ENCODE assay signal across 20 cellular contexts in genomic region chr7:158141221-158141582, GRCh38.
DNase-seq lines count a peak whose midpoint lies in the region; ATAC-seq, FAIRE-seq and TF ChIP-seq lines count a peak whose summit lies in the region.
"Had no signal": no experiment of that assay in that cellular context is flagged by ENCODE, and none has a peak within 500 bp of the region (broad histone marks: within the 10 kb centered on the region; RNA-seq: fewer than 3 reads in every experiment).

No MANE protein-coding gene starts in this region.

- H3K9me3 ChIP-seq in K562 (replicated peaks; ENCODE audit: control insufficient read depth, insufficient read depth, low read depth, low read length) (no peaks in the 10 kb centered on the region), kidney (ENCODE audit: control insufficient read depth in 1 of 2, low read length in 2 of 2) (no peaks in the 10 kb centered on the region)

- FAIRE-seq in K562 (lab: Jason Lieb, UNC) (no peak), kidney (lab: Jason Lieb, UNC) (no peak)
- FAIRE-seq: A549, D721Med, G401.6, GM12891 had no signal

- no peak for TF ChIP-seq POLR2A in K562 (conservative IDR thresholded peaks at IDR 0.05)

- POLR2A ChIA-PET in K562 (lab: Yijun Ruan, JAX): no interaction called here

- TF ChIP-seq EP300 in K562 (IDR thresholded peaks at IDR 0.05; ENCODE audit: low read length): no peak

- H3K4me1 ChIP-seq in K562 (replicated peaks in 1 of 2; ENCODE audit: control insufficient read depth in 2 of 2, insufficient read depth in 2 of 2, low read length in 2 of 2) (no peaks in the 10 kb centered on the region), kidney (ENCODE audit: control insufficient read depth in 1 of 2, insufficient read depth in 1 of 2, low read depth in 1 of 2, low read length in 2 of 2) (no peaks in the 10 kb centered on the region)
- H3K4me1 ChIP-seq: A549, Caco-2 had no signal

- peaks cover 39 to 80% of the 10 kb centered on the region in 2 experiments; a peak in 4 of 5 replicates for H3K27me3 ChIP-seq in K562 (ENCODE audit: control insufficient read depth in 2 of 2, insufficient read depth in 2 of 2, low read length in 2 of 2)
- H3K27me3 ChIP-seq: BLaER1 treated with 17β-estradiol and CSF1 and Interleukin-3, amounts not matched to agents 10 nM and 100 nM had no signal

- ATAC-seq in K562: peak; percentile 27; the same call in 2 of the 3 replicates
- no peak for ATAC-seq in GM21528 (IDR thresholded peaks at IDR 0.05; ENCODE audit: low FRiP score, unreplicated experiment)
- no peak for ATAC-seq in GM18519 (IDR thresholded peaks at IDR 0.05; ENCODE audit: low FRiP score, unreplicated experiment)
- ATAC-seq: A549; CD8-positive, alpha-beta T cell had no signal

- H3K9me1 ChIP-seq in K562 (ENCODE audit: control insufficient read depth, insufficient read depth, low read length): no peaks in the 10 kb centered on the region

- H3K4me3 ChIP-seq in K562: no peak overlapping the region
- H3K4me3 ChIP-seq in kidney (ENCODE audit: low read length in 2 of 2): no peak overlapping the region
- H3K4me3 ChIP-seq: A549 had no signal

- BruUV-seq in K562 (replicated peaks; lab: Mats Ljungman, UMichigan): no TSS peak

- no peak overlapping the region for H3K9ac ChIP-seq in K562 (ENCODE audit: insufficient read depth in 1 of 2, low read depth in 2 of 2, low read length in 2 of 2)
- H3K9ac ChIP-seq in kidney (ENCODE audit: low read length in 2 of 2): no peak overlapping the region

- in situ Hi-C loops in K562 (cut with MboI): no loop called here

- H3K27ac ChIP-seq in K562 (ENCODE audit: extremely low read depth, low read depth, low read length): no peak overlapping the region
- H3K27ac ChIP-seq in kidney (ENCODE audit: low read depth in 2 of 2, low read length in 2 of 2): no peak overlapping the region
- H3K27ac ChIP-seq: 22Rv1, A549, C4-2B had no signal

- no peak for TF ChIP-seq RAD21 in K562 (CRISPR knock-in tag; conservative IDR thresholded peaks at IDR 0.05 in 1 of 2, IDR thresholded peaks at IDR 0.05 in 1 of 2)

- CTCF ChIA-PET in K562 (lab: Yijun Ruan, JAX; ENCODE audit: low intra/inter-chr PET ratio): no interaction called here

- H4K20me1 ChIP-seq in K562 (replicated peaks; ENCODE audit: control insufficient read depth, insufficient read depth, low read length): no peaks in the 10 kb centered on the region
- H4K20me1 ChIP-seq: BLaER1 treated with 17β-estradiol and CSF1 and Interleukin-3, amounts not matched to agents 10 nM and 100 nM had no signal

- TF ChIP-seq CTCF in K562 (IDR thresholded peaks at IDR 0.05 in 2 of 3, conservative IDR thresholded peaks at IDR 0.05 in 1 of 3; ENCODE audit: insufficient read depth in 2 of 3, low read depth in 1 of 3, low read length in 3 of 3) (no peak), kidney (IDR thresholded peaks at IDR 0.05; ENCODE audit: borderline replicate concordance, extremely low read depth, insufficient read depth) (no peak)

- WGBS in K562 (ENCODE audit: insufficient coverage, low coverage, missing lambda C conversion rate): 2% methylated on average over 17 of the region's 17 CpGs

- H3K36me3 ChIP-seq in K562 (ENCODE audit: control insufficient read depth, insufficient read depth, low read length): no peaks in the 10 kb centered on the region
- no peaks in the 10 kb centered on the region for H3K36me3 ChIP-seq in kidney (ENCODE audit: control insufficient read depth in 1 of 2, insufficient read depth in 2 of 2, low read length in 2 of 2)
- H3K36me3 ChIP-seq: BLaER1 treated with 17β-estradiol and CSF1 and Interleukin-3, amounts not matched to agents 10 nM and 100 nM had no signal

- H3K79me2 ChIP-seq in K562 (ENCODE audit: control insufficient read depth, insufficient read depth, low read length): no peaks in the 10 kb centered on the region

- H3K4me2 ChIP-seq in K562 (ENCODE audit: insufficient read depth, low read length): no peak overlapping the region
- H3K4me2 ChIP-seq: A549 had no signal

- DNase-seq in K562 (ENCODE audit: extremely low read depth in 1 of 4, low spot score in 3 of 4) (no peak), kidney (peak; percentile 46), mesenteric fat pad (ENCODE audit: low spot score) (peak; percentile 78), NOMO-1 treated with DMSO at 0.1 percent for 48 hours (lab: John Stamatoyannopoulos, UW; ENCODE audit: unreplicated experiment) (no peak)
- DNase-seq: AML-193; Caco-2; Calu3; CD4-positive, alpha-beta T cell; CD8-positive, alpha-beta T cell; DMS79 treated with DMSO at 0.1 percent for 48 hours; GF-D8 had no signal

- intact Hi-C loops in K562 (cut with micrococcal nuclease): no loop called here
- intact Hi-C loops in kidney (cut with DNase I): no loop called here

- H2AFZ ChIP-seq in K562 (ENCODE audit: low read depth, low read length): no peak overlapping the region

TF ChIP-seq in K562, 482 proteins besides CTCF, POLR2A, EP300 and RAD21:
- no peak for TF ChIP-seq ADNP (tag; IDR thresholded peaks at IDR 0.05)

Comparison
In these comparisons a context has a peak if more than half of its experiments do, and no peak if none do; other contexts are left out.
1. DNase-seq: peak in kidney (single experiment) and mesenteric fat pad (single experiment); none in K562 (0 of 4) and NOMO-1 treated with DMSO at 0.1 percent for 48 hours (single experiment).